ENCODE assay signal across 1 cellular context in genomic region chr22:23896166-23896522, GRCh38.
TF ChIP-seq lines count a peak whose summit lies in the region.

No MANE protein-coding gene starts in this region.

TF ChIP-seq in WTC11, 78 proteins besides CTCF, POLR2A, EP300 and RAD21 (continued from another document):
- TF ChIP-seq, protein P1, sequence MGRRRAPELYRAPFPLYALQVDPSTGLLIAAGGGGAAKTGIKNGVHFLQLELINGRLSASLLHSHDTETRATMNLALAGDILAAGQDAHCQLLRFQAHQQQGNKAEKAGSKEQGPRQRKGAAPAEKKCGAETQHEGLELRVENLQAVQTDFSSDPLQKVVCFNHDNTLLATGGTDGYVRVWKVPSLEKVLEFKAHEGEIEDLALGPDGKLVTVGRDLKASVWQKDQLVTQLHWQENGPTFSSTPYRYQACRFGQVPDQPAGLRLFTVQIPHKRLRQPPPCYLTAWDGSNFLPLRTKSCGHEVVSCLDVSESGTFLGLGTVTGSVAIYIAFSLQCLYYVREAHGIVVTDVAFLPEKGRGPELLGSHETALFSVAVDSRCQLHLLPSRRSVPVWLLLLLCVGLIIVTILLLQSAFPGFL (CRISPR knock-in tag; IDR thresholded peaks at IDR 0.05; ENCODE audit: borderline replicate concordance), result no peak
- no peak for TF ChIP-seq ZNF423 (CRISPR knock-in tag; IDR thresholded peaks at IDR 0.05)
- no peak for TF ChIP-seq E2F1 (CRISPR knock-in tag; IDR thresholded peaks at IDR 0.05)
- TF ChIP-seq JUN (CRISPR knock-in tag; IDR thresholded peaks at IDR 0.05), result no peak
- TF ChIP-seq, protein P2, sequence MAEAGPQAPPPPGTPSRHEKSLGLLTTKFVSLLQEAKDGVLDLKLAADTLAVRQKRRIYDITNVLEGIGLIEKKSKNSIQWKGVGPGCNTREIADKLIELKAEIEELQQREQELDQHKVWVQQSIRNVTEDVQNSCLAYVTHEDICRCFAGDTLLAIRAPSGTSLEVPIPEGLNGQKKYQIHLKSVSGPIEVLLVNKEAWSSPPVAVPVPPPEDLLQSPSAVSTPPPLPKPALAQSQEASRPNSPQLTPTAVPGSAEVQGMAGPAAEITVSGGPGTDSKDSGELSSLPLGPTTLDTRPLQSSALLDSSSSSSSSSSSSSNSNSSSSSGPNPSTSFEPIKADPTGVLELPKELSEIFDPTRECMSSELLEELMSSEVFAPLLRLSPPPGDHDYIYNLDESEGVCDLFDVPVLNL (CRISPR knock-in tag; IDR thresholded peaks at IDR 0.05; ENCODE audit: borderline replicate concordance, low read depth), result no peak
TF ChIP-seq in WTC11: peak in this region for 0.
